ENCODE assay signal across 1 cellular context in the genomic region with DNA sequence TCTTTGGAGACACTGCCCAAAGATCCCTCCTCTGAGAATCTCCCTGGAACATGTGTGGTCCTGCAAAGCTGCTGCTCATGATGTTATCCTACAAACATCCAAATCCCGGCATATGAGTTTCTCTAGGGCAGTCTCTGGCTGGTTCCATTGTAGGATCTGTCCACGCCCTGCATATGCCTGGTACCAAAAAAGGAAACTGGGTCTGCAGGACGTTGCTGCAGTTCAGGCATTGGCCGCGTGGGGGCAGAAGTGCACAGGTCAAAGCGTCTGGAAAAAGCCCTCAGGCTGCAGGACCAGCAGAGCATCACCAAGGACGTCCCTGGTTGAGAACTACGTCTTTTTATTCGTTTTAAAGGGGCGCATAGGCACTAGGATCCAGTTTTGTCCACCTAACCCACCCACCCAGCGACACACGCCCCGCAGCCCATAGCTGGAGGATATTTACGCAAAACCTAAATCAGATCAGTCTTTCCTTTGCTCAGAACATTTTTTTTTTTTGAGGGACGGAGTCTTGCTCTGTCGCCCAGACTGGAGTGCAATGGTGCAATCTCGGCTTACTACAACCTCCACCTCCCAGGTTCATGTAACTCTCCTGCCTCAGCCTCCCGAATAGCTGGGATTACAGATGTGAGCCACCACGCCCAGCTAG.
TF ChIP-seq lines count a peak whose summit lies in the region.

No MANE protein-coding gene starts in this region.

TF ChIP-seq in IMR-90, 13 proteins besides CTCF, POLR2A, EP300 and RAD21:
- TF ChIP-seq MAZ (IDR thresholded peaks at IDR 0.05; ENCODE audit: borderline replicate concordance, low read depth, low read length) (no peak), SMC3 (IDR thresholded peaks at IDR 0.05; ENCODE audit: low read depth, low read length) (peak; percentile 83), BHLHE40 (IDR thresholded peaks at IDR 0.05; ENCODE audit: low read depth, low read length) (no peak), CHD1 (IDR thresholded peaks at IDR 0.05; ENCODE audit: low read depth, low read length) (peak; percentile 76; the same call in 1 of the 2 replicates)
